In the genomic region with DNA sequence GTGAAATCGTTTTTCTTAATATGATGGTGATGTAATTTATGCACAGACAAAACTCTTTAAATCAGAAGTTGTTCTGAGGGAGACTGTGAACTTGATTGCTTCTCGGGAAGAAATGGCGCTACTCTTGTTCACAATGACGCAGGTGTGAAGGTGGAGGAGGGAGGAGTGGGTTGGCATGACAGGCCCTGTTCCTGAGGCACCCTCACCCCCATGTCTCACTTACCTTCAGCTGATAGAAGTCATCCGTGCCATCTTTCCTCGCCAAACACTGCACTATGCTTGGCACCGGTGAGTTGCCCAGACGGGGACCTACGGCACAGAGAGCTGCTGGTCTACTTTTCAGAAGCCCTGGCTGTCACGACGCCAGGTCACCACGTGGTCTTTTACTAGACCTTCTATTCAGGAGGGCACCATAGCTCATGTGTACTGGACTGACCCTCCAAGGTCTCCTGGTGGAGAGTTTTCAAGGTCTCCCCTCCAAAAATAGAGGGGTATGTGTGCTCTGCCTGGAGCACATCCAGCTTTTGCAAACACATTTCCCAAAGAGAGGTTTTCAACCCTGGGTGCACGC, we compare ENCODE assay signal across 19 cellular contexts. TPM values are rescaled to one million over a fixed set of nuclear protein-coding genes. Genes with fewer than 3 reads are reported as not detected.
A peak's percentile ranks its signal among the peaks of the same experiment; 100 is the strongest.
DNase-seq lines count a peak whose midpoint lies in the region; ATAC-seq, FAIRE-seq and TF ChIP-seq lines count a peak whose summit lies in the region.
"Had no signal": no experiment of that assay in that cellular context is flagged by ENCODE, and none has a peak within 500 bp of the region (broad histone marks: within the 10 kb centered on the region; RNA-seq: fewer than 3 reads in every experiment).

No MANE protein-coding gene starts in this region.

- H3K9me3 Mint-ChIP-seq in activated naive CD4-positive, alpha-beta T cell treated with anti-CD3 and anti-CD28 coated beads, Interleukin-2, amount 10 ng/mL, durations not matched to agents 7 days and 5 days = no peaks in the 10 kb centered on the region

- TF ChIP-seq RAD21 in HepG2 (CRISPR knock-in tag; IDR thresholded peaks at IDR 0.05) = no peak

- no peak overlapping the region for H3K27ac ChIP-seq in testis
- no peak overlapping the region for H3K27ac ChIP-seq in HepG2 (ENCODE audit: extremely low read length, insufficient read depth, low read length)
- H3K27ac ChIP-seq: A549 had no signal

- H4K20me1 ChIP-seq in HepG2 (ENCODE audit: insufficient read depth, low read length) = no peaks in the 10 kb centered on the region

- H3K4me1 ChIP-seq in testis = peaks cover 11% of the 10 kb centered on the region
- peaks cover 24% of the 10 kb centered on the region for H3K4me1 ChIP-seq in HepG2 (ENCODE audit: insufficient read depth, low read length)

- no peak for TF ChIP-seq EP300 in HepG2 (IDR thresholded peaks at IDR 0.05; ENCODE audit: low read depth in 2 of 2, low read length in 2 of 2)
- TF ChIP-seq EP300 in HepG2 (CRISPR knock-in tag; IDR thresholded peaks at IDR 0.05; ENCODE audit: borderline replicate concordance) = no peak

- TF ChIP-seq CTCF in testis (IDR thresholded peaks at IDR 0.05) (no peak), HepG2 (CRISPR knock-in tag; IDR thresholded peaks at IDR 0.05) (no peak)

- CTCF ChIA-PET in activated naive CD4-positive, alpha-beta T cell treated with anti-CD3 and anti-CD28 coated beads, Interleukin-2, amount 10 ng/mL, durations not matched to agents 7 days and 5 days (lab: Charles Lee) = interaction anchor here (1.1 to 2.3 kb wide), 3 partner anchors 10 to 16 kb away, joined by 5 to 7 read pairs (median 5); no protein-coding TSS in a partner anchor
- CTCF ChIA-PET in HepG2 (lab: Yijun Ruan, JAX; ENCODE audit: low intra/inter-chr PET ratio, low total read pairs) = no interaction called here

- DNase-seq in activated naive CD4-positive, alpha-beta T cell treated with anti-CD3 and anti-CD28 coated beads, Interleukin-2, amount 10 ng/mL, durations not matched to agents 7 days and 5 days = no peak
- DNase-seq in activated naive CD4-positive, alpha-beta T cell treated with Interleukin-2 at 50 U/mL for 16 hours = no peak
- DNase-seq in T-helper 17 cell = no peak
- DNase-seq in head of caudate nucleus = peak in 26 of 42 donors; percentile 19 to 84 (median 46)
- peak; percentile 51 for DNase-seq in testis
- no peak for DNase-seq in HPDE6-E6E7 (ENCODE audit: extremely low spot score)
- DNase-seq in HepG2 (ENCODE audit: low spot score) = no peak
- no peak for DNase-seq in NCI-H526 (lab: John Stamatoyannopoulos, UW)
- DNase-seq: DMS53, IMR-90, Kasumi-1, NCI-H1417, NCI-H1930, NCI-H446, OCI-M1, SHP77 treated with DMSO at 0.1 percent for 48 hours had no signal

- no peaks in the 10 kb centered on the region for H3K79me2 ChIP-seq in HepG2 (ENCODE audit: insufficient read depth, low read length)

- no peak overlapping the region for H3K4me3 Mint-ChIP-seq in activated naive CD4-positive, alpha-beta T cell treated with anti-CD3 and anti-CD28 coated beads, Interleukin-2, amount 10 ng/mL, durations not matched to agents 7 days and 5 days
- no peak overlapping the region for H3K4me3 Mint-ChIP-seq in T-helper 17 cell
- H3K4me3 Mint-ChIP-seq: CD14-positive monocyte had no signal

- FAIRE-seq in HepG2 (lab: Jason Lieb, UNC) = no peak
- FAIRE-seq: A549, H54 had no signal

- no peak overlapping the region for H3K4me3 ChIP-seq in testis
- no peak overlapping the region for H3K4me3 ChIP-seq in HepG2 (replicated peaks in 1 of 3; ENCODE audit: insufficient read depth in 1 of 3, low read depth in 2 of 3, low read length in 3 of 3)
- H3K4me3 ChIP-seq: A549 had no signal

- H3K9me3 ChIP-seq in T-helper 17 cell (ENCODE audit: control insufficient read depth, low read length, poor library complexity, severe bottlenecking) (no peaks in the 10 kb centered on the region), testis (no peaks in the 10 kb centered on the region), HepG2 (ENCODE audit: low read length) (no peaks in the 10 kb centered on the region)
- H3K9me3 ChIP-seq: A549 had no signal

- no peaks in the 10 kb centered on the region for H3K36me3 ChIP-seq in testis (ENCODE audit: low read depth, missing control alignments)
- H3K36me3 ChIP-seq in HepG2 (replicated peaks in 1 of 2; ENCODE audit: control insufficient read depth in 1 of 2, insufficient read depth in 2 of 2, low read length in 2 of 2) = peaks cover 36 to 69% of the 10 kb centered on the region in 2 experiments

- POLR2A ChIA-PET in HepG2 (lab: Yijun Ruan, JAX) = no interaction called here

- no peak for ATAC-seq in T-helper 17 cell
- ATAC-seq in HepG2 = no peak
- ATAC-seq: A549 had no signal

- H2AFZ ChIP-seq in HepG2 (ENCODE audit: low read length) = no peak overlapping the region

- intact Hi-C loops in head of caudate nucleus (cut with DNase I) = no loop called here
- intact Hi-C loops in testis (cut with DNase I; ENCODE audit: low total_unique reads) = no loop called here
- intact Hi-C loops in HepG2 (cut with micrococcal nuclease; ENCODE audit: unreplicated experiment) = no loop called here

- no peak overlapping the region for H3K9ac ChIP-seq in HepG2 (ENCODE audit: insufficient read depth, low read depth, low read length)

- H3K27me3 Mint-ChIP-seq in activated naive CD4-positive, alpha-beta T cell treated with anti-CD3 and anti-CD28 coated beads, Interleukin-2, amount 10 ng/mL, durations not matched to agents 7 days and 5 days = no peaks in the 10 kb centered on the region
- no peaks in the 10 kb centered on the region for H3K27me3 Mint-ChIP-seq in T-helper 17 cell

- no peak for TF ChIP-seq POLR2A in testis (IDR thresholded peaks at IDR 0.05)
- no peak for TF ChIP-seq POLR2A in HepG2 (IDR thresholded peaks at IDR 0.05; ENCODE audit: insufficient read depth in 1 of 2, low read depth in 2 of 2, low read length in 2 of 2)

- H3K4me2 ChIP-seq in HepG2 (ENCODE audit: low read depth, low read length) = no peak overlapping the region
- H3K4me2 ChIP-seq: A549 had no signal

- H3K4me1 Mint-ChIP-seq in activated naive CD4-positive, alpha-beta T cell treated with anti-CD3 and anti-CD28 coated beads, Interleukin-2, amount 10 ng/mL, durations not matched to agents 7 days and 5 days = peaks cover 31% of the 10 kb centered on the region
- H3K4me1 Mint-ChIP-seq in T-helper 17 cell = peaks cover 14% of the 10 kb centered on the region

- whole genome bisulfite sequencing in testis, 2 donors = 50 to 65% methylated on average over 13 of the region's 13 CpGs
- WGBS in HepG2 (ENCODE audit: low lambda C conversion rate) = 94% methylated on average over 13 of the region's 13 CpGs

- H3K27me3 ChIP-seq in testis (no peaks in the 10 kb centered on the region), HepG2 (ENCODE audit: control insufficient read depth in 1 of 2, insufficient read depth in 2 of 2, low read length in 2 of 2) (no peaks in the 10 kb centered on the region)

- H3K27ac Mint-ChIP-seq in activated naive CD4-positive, alpha-beta T cell treated with anti-CD3 and anti-CD28 coated beads, Interleukin-2, amount 10 ng/mL, durations not matched to agents 7 days and 5 days = peak overlapping the region; percentile 95
- peak overlapping the region; percentile 90 for H3K27ac Mint-ChIP-seq in T-helper 17 cell

- BruUV-seq in HepG2 (replicated peaks; lab: Mats Ljungman, UMichigan) = no TSS peak

- peaks cover 53% of the 10 kb centered on the region for H3K36me3 Mint-ChIP-seq in activated naive CD4-positive, alpha-beta T cell treated with anti-CD3 and anti-CD28 coated beads, Interleukin-2, amount 10 ng/mL, durations not matched to agents 7 days and 5 days
- H3K36me3 Mint-ChIP-seq in T-helper 17 cell (ENCODE audit: low read depth) = peaks cover 3% of the 10 kb centered on the region

- in situ Hi-C loops in HepG2 (cut with HindIII; ENCODE audit: extremely low pct_ligation_motif_present, low pct_unique_long_range_greater_than_20kb) = no loop called here

RNA-seq across cellular contexts. Expression of gene STK40, which starts 27.1 kb away (rescaled TPM):
- total RNA-seq in T-helper 17 cell (10 to 100 TPM; 32.9 to 49.8 TPM), testis (100 to 1,000 TPM; 140 to 159 TPM), HepG2 (2016; rRNA removed; fragmentation: Illumina TruSeq; extraction: Trizol) (33.8 and 40.1 TPM in 2 replicates)
- polyA plus RNA-seq in testis (ENCODE audit: insufficient read depth, low read depth, low replicate concordance) (126 TPM), HepG2 (2011; rRNA removed) (35.1 and 49.2 TPM in 2 replicates)
- total RNA-seq in HepG2 (2016; cell fraction: cytosol; rRNA removed; fragmentation: Illumina TruSeq; extraction: Trizol; ENCODE audit: low read depth) = 24.9 and 25.5 TPM in 2 replicates
- 32.8 and 34.8 TPM in 2 replicates for total RNA-seq in HepG2 (2016; cell fraction: insoluble cytoplasmic fraction; rRNA removed; fragmentation: Illumina TruSeq; extraction: Trizol)
- 68.1 and 69.3 TPM in 2 replicates for total RNA-seq in HepG2 (2016; cell fraction: membrane; rRNA removed; fragmentation: Illumina TruSeq; extraction: Trizol)
- 19.0 and 20.3 TPM in 2 replicates for total RNA-seq in HepG2 (2016; cell fraction: nucleus; rRNA removed; fragmentation: Illumina TruSeq; extraction: Trizol)
- polyA plus RNA-seq in HepG2 (2011; cell fraction: cytosol; rRNA removed) = 30.7 and 33.6 TPM in 2 replicates
- 35.7 and 39.3 TPM in 2 replicates for polyA plus RNA-seq in HepG2 (2011; cell fraction: nucleus; rRNA removed)
- polyA plus RNA-seq in HepG2 (2012) = 32.0 and 37.7 TPM in 2 replicates
- polyA plus RNA-seq in HepG2 (2016; cell fraction: cytosol; fragmentation: Illumina TruSeq; extraction: Trizol; ENCODE audit: low read depth) = 28.6 and 31.6 TPM in 2 replicates
- polyA plus RNA-seq in HepG2 (2016; cell fraction: insoluble cytoplasmic fraction; fragmentation: Illumina TruSeq; extraction: Trizol; ENCODE audit: low read depth) = 42.6 and 52.9 TPM in 2 replicates
- polyA plus RNA-seq in HepG2 (2016; cell fraction: membrane; fragmentation: Illumina TruSeq; extraction: Trizol; ENCODE audit: low read depth) = 71.6 and 77.6 TPM in 2 replicates
- polyA plus RNA-seq in HepG2 (2016; cell fraction: nucleus; fragmentation: Illumina TruSeq; extraction: Trizol; ENCODE audit: insufficient read depth, low read depth) = 39.8 and 45.0 TPM in 2 replicates
- polyA minus RNA-seq in HepG2 (2011; rRNA and poly(A)+ RNA removed; ENCODE audit: low replicate concordance) = 14.8 and 47.6 TPM in 2 replicates
- 15.3 and 21.4 TPM in 2 replicates for polyA minus RNA-seq in HepG2 (2011; cell fraction: cytosol; rRNA and poly(A)+ RNA removed)
- 8.6 and 8.8 TPM in 2 replicates for polyA minus RNA-seq in HepG2 (2011; cell fraction: nucleus; rRNA and poly(A)+ RNA removed)

RNA-seq across cellular contexts. Expression of gene EVA1B, which starts 35.2 kb away (rescaled TPM):
- total RNA-seq in T-helper 17 cell = 10 to 100 TPM in 1 of 2 donors, 1 to 10 TPM in 1; 6.2 to 10.8 TPM
- total RNA-seq in testis = 10 to 100 TPM in 1 of 2 donors, 1 to 10 TPM in 1; 9.1 to 19.4 TPM
- 9.6 TPM for polyA plus RNA-seq in testis (ENCODE audit: insufficient read depth, low read depth, low replicate concordance)
- 3.8 and 6.6 TPM in 2 replicates for total RNA-seq in HepG2 (2016; rRNA removed; fragmentation: Illumina TruSeq; extraction: Trizol)
- 17.4 and 24.0 TPM in 2 replicates for total RNA-seq in HepG2 (2016; cell fraction: cytosol; rRNA removed; fragmentation: Illumina TruSeq; extraction: Trizol; ENCODE audit: low read depth)
- total RNA-seq in HepG2 (2016; cell fraction: insoluble cytoplasmic fraction; rRNA removed; fragmentation: Illumina TruSeq; extraction: Trizol) = 5.1 and 5.9 TPM in 2 replicates
- total RNA-seq in HepG2 (2016; cell fraction: membrane; rRNA removed; fragmentation: Illumina TruSeq; extraction: Trizol) = 15.5 and 17.9 TPM in 2 replicates
- total RNA-seq in HepG2 (2016; cell fraction: nucleus; rRNA removed; fragmentation: Illumina TruSeq; extraction: Trizol) = 2.5 and 2.7 TPM in 2 replicates
- polyA plus RNA-seq in HepG2 (2011; rRNA removed) = 3.9 and 5.8 TPM in 2 replicates
- polyA plus RNA-seq in HepG2 (2011; cell fraction: cytosol; rRNA removed) = 4.7 and 13.2 TPM in 2 replicates
- 7.5 and 8.1 TPM in 2 replicates for polyA plus RNA-seq in HepG2 (2011; cell fraction: nucleus; rRNA removed)
- polyA plus RNA-seq in HepG2 (2012) = 2.8 and 7.2 TPM in 2 replicates
- 17.5 and 21.2 TPM in 2 replicates for polyA plus RNA-seq in HepG2 (2016; cell fraction: cytosol; fragmentation: Illumina TruSeq; extraction: Trizol; ENCODE audit: low read depth)
- polyA plus RNA-seq in HepG2 (2016; cell fraction: insoluble cytoplasmic fraction; fragmentation: Illumina TruSeq; extraction: Trizol; ENCODE audit: low read depth) = 3.5 and 4.8 TPM in 2 replicates
- polyA plus RNA-seq in HepG2 (2016; cell fraction: membrane; fragmentation: Illumina TruSeq; extraction: Trizol; ENCODE audit: low read depth) = 12.3 and 13.6 TPM in 2 replicates
- polyA plus RNA-seq in HepG2 (2016; cell fraction: nucleus; fragmentation: Illumina TruSeq; extraction: Trizol; ENCODE audit: insufficient read depth, low read depth) = 5.0 and 5.9 TPM in 2 replicates
- 1.2 and 5.8 TPM in 2 replicates for polyA minus RNA-seq in HepG2 (2011; rRNA and poly(A)+ RNA removed; ENCODE audit: low replicate concordance)
- polyA minus RNA-seq in HepG2 (2011; cell fraction: cytosol; rRNA and poly(A)+ RNA removed) = 2.5 and 3.6 TPM in 2 replicates
- polyA minus RNA-seq in HepG2 (2011; cell fraction: nucleus; rRNA and poly(A)+ RNA removed) = 0.50 and 0.90 TPM in 2 replicates

RNA-seq across cellular contexts. Expression of gene LSM10, which starts 39.1 kb away (rescaled TPM):
- total RNA-seq in T-helper 17 cell = 10 to 100 TPM; 26.4 to 31.1 TPM
- 100 to 1,000 TPM in 1 of 2 donors, 10 to 100 TPM in 1; 73.6 to 106 TPM for total RNA-seq in testis
- 69.1 TPM for polyA plus RNA-seq in testis (ENCODE audit: insufficient read depth, low read depth, low replicate concordance)
- total RNA-seq in HepG2 (2016; rRNA removed; fragmentation: Illumina TruSeq; extraction: Trizol) = 14.0 and 17.0 TPM in 2 replicates
- total RNA-seq in HepG2 (2016; cell fraction: cytosol; rRNA removed; fragmentation: Illumina TruSeq; extraction: Trizol; ENCODE audit: low read depth) = 56.5 and 60.8 TPM in 2 replicates
- 14.8 TPM in 2 replicates for total RNA-seq in HepG2 (2016; cell fraction: insoluble cytoplasmic fraction; rRNA removed; fragmentation: Illumina TruSeq; extraction: Trizol)
- 50.9 and 52.1 TPM in 2 replicates for total RNA-seq in HepG2 (2016; cell fraction: membrane; rRNA removed; fragmentation: Illumina TruSeq; extraction: Trizol)
- total RNA-seq in HepG2 (2016; cell fraction: nucleus; rRNA removed; fragmentation: Illumina TruSeq; extraction: Trizol) = 6.1 and 9.2 TPM in 2 replicates
- polyA plus RNA-seq in HepG2 (2011; rRNA removed) = 52.0 and 61.6 TPM in 2 replicates
- polyA plus RNA-seq in HepG2 (2011; cell fraction: cytosol; rRNA removed) = 52.4 and 63.1 TPM in 2 replicates
- polyA plus RNA-seq in HepG2 (2011; cell fraction: nucleus; rRNA removed) = 18.3 and 21.3 TPM in 2 replicates
- polyA plus RNA-seq in HepG2 (2012) = 22.5 and 35.0 TPM in 2 replicates
- polyA plus RNA-seq in HepG2 (2016; cell fraction: cytosol; fragmentation: Illumina TruSeq; extraction: Trizol; ENCODE audit: low read depth) = 247 and 272 TPM in 2 replicates
- 57.9 and 60.5 TPM in 2 replicates for polyA plus RNA-seq in HepG2 (2016; cell fraction: insoluble cytoplasmic fraction; fragmentation: Illumina TruSeq; extraction: Trizol; ENCODE audit: low read depth)
- 158 and 176 TPM in 2 replicates for polyA plus RNA-seq in HepG2 (2016; cell fraction: membrane; fragmentation: Illumina TruSeq; extraction: Trizol; ENCODE audit: low read depth)
- 38.1 and 40.1 TPM in 2 replicates for polyA plus RNA-seq in HepG2 (2016; cell fraction: nucleus; fragmentation: Illumina TruSeq; extraction: Trizol; ENCODE audit: insufficient read depth, low read depth)
- polyA minus RNA-seq in HepG2 (2011; rRNA and poly(A)+ RNA removed; ENCODE audit: low replicate concordance) = 38.9 and 99.2 TPM in 2 replicates
- polyA minus RNA-seq in HepG2 (2011; cell fraction: cytosol; rRNA and poly(A)+ RNA removed) = 11.0 and 14.3 TPM in 2 replicates
- 9.0 and 11.3 TPM in 2 replicates for polyA minus RNA-seq in HepG2 (2011; cell fraction: nucleus; rRNA and poly(A)+ RNA removed)

RNA-seq across cellular contexts. Expression of gene SH3D21, which starts 52.4 kb away (rescaled TPM):
- total RNA-seq in T-helper 17 cell = 1 to 10 TPM; 1.4 to 1.9 TPM
- 10 to 100 TPM in 1 of 2 donors, 1 to 10 TPM in 1; 6.8 to 12.8 TPM for total RNA-seq in testis
- polyA plus RNA-seq in testis (ENCODE audit: insufficient read depth, low read depth, low replicate concordance) = 14.9 TPM
- 1.4 and 5.1 TPM in 2 replicates for total RNA-seq in HepG2 (2016; rRNA removed; fragmentation: Illumina TruSeq; extraction: Trizol)
- 0.79 and 0.81 TPM in 2 replicates for total RNA-seq in HepG2 (2016; cell fraction: cytosol; rRNA removed; fragmentation: Illumina TruSeq; extraction: Trizol; ENCODE audit: low read depth)
- total RNA-seq in HepG2 (2016; cell fraction: insoluble cytoplasmic fraction; rRNA removed; fragmentation: Illumina TruSeq; extraction: Trizol) = 0.98 and 4.8 TPM in 2 replicates
- total RNA-seq in HepG2 (2016; cell fraction: membrane; rRNA removed; fragmentation: Illumina TruSeq; extraction: Trizol) = 1.1 TPM in 2 replicates
- 6.7 and 7.2 TPM in 2 replicates for total RNA-seq in HepG2 (2016; cell fraction: nucleus; rRNA removed; fragmentation: Illumina TruSeq; extraction: Trizol)
- 8.6 and 8.7 TPM in 2 replicates for polyA plus RNA-seq in HepG2 (2011; rRNA removed)
- polyA plus RNA-seq in HepG2 (2011; cell fraction: cytosol; rRNA removed) = 1.6 and 1.7 TPM in 2 replicates
- 84.9 and 116 TPM in 2 replicates for polyA plus RNA-seq in HepG2 (2011; cell fraction: nucleus; rRNA removed)
- polyA plus RNA-seq in HepG2 (2012) = 6.9 and 8.0 TPM in 2 replicates
- 0.40 and 0.63 TPM in 2 replicates for polyA plus RNA-seq in HepG2 (2016; cell fraction: cytosol; fragmentation: Illumina TruSeq; extraction: Trizol; ENCODE audit: low read depth)
- polyA plus RNA-seq in HepG2 (2016; cell fraction: insoluble cytoplasmic fraction; fragmentation: Illumina TruSeq; extraction: Trizol; ENCODE audit: low read depth) = 2.1 and 2.3 TPM in 2 replicates
- polyA plus RNA-seq in HepG2 (2016; cell fraction: membrane; fragmentation: Illumina TruSeq; extraction: Trizol; ENCODE audit: low read depth) = 1.0 and 1.1 TPM in 2 replicates
- polyA plus RNA-seq in HepG2 (2016; cell fraction: nucleus; fragmentation: Illumina TruSeq; extraction: Trizol; ENCODE audit: insufficient read depth, low read depth) = 21.9 and 30.8 TPM in 2 replicates
- polyA minus RNA-seq in HepG2 (2011; rRNA and poly(A)+ RNA removed; ENCODE audit: low replicate concordance) = 3.0 and 3.2 TPM in 2 replicates
- polyA minus RNA-seq in HepG2 (2011; cell fraction: cytosol; rRNA and poly(A)+ RNA removed) = 1.1 and 1.7 TPM in 2 replicates
- polyA minus RNA-seq in HepG2 (2011; cell fraction: nucleus; rRNA and poly(A)+ RNA removed) = 15.7 and 16.0 TPM in 2 replicates
- polyA plus RNA-seq: CD14-positive monocyte had no signal

Comparison
In these comparisons a context has a peak if more than half of its experiments do, and no peak if none do; other contexts are left out.
1. DNase-seq: peak in head of caudate nucleus (26 of 42) and testis (single experiment); none in activated naive CD4-positive, alpha-beta T cell treated with anti-CD3 and anti-CD28 coated beads, Interleukin-2, amount 10 ng/mL, durations not matched to agents 7 days and 5 days (single experiment), activated naive CD4-positive, alpha-beta T cell treated with Interleukin-2 at 50 U/mL for 16 hours (single experiment), T-helper 17 cell (0 of 3), HPDE6-E6E7 (single experiment), HepG2 (single experiment) and NCI-H526 (0 of 2).